25 cellular contexts compared by ENCODE assay signal in the genomic region with DNA sequence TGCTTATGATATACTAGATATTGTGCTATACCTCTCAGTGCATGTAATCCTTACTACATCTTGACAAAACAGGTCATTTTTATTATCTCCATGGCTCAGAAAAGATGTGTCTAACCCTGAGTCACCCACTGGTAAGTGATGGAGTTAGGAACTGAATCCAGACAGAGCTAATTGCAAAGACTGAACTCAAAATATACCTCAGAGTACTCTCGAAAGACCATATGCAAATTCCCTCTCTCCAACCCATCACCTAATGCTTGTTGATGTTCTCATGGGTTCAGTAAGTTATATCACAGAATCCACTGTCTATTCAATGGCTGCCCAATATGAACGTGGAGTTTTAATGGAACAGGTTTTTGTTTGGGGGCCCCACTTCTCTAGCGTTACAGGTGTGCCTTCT.
"Had no signal": no experiment of that assay in that cellular context is flagged by ENCODE, and none has a peak within 500 bp of the region (broad histone marks: within the 10 kb centered on the region; RNA-seq: fewer than 3 reads in every experiment).

No MANE protein-coding gene starts in this region.

- ATAC-seq: stimulated activated effector memory CD8-positive, alpha-beta T cell treated with anti-CD3 and anti-CD28 coated beads, Interleukin-12 subunit alpha, Interleukin-12 subunit beta, amount 100 ng/mL, for 72 hours; stimulated activated memory B cell treated with anti-CD40 and anti-IgM and Interleukin-4, amounts not matched to agents 10 μg/mL and 1 μg/mL and 100 μg/mL, for 72 hours; stimulated activated naive B cell treated with anti-CD40 and anti-IgM and Interleukin-4, amounts not matched to agents 10 μg/mL and 1 μg/mL and 100 μg/mL, for 72 hours; stimulated activated naive CD8-positive, alpha-beta T cell treated with anti-CD3 and anti-CD28 coated beads, Interleukin-15, amount 100 ng/mL, for 72 hours; stimulated activated naive CD8-positive, alpha-beta T cell treated with anti-CD3 and anti-CD28 coated beads, Interleukin-15, Interleukin-2, amounts not matched to agents 100 U/mL and 50 U/mL, for 24 hours; upper lobe of right lung had no signal

- H3K9me3 ChIP-seq: testis, thoracic aorta, thyroid gland, tibial artery, transverse colon, upper lobe of right lung, uterus, vagina had no signal

- DNase-seq: stimulated activated CD4-positive, alpha-beta T cell treated with anti-CD3 and anti-CD28 coated beads, Interleukin-2, amount 100 ng/mL, for 48 hours; stimulated activated CD4-positive, alpha-beta T cell treated with anti-CD3 and anti-CD28 coated beads, Interleukin-4, amount 100 ng/mL, for 1 hour; stimulated activated CD4-positive, alpha-beta T cell treated with anti-CD3 and anti-CD28 coated beads, Interleukin-4, amount 100 ng/mL, for 24 hours; stimulated activated CD4-positive, alpha-beta T cell treated with anti-CD3 and anti-CD28 coated beads, Interleukin-4, amount 100 ng/mL, for 4 hours; stimulated activated CD8-positive, alpha-beta memory T cell treated with anti-CD3 and anti-CD28 coated beads, Interleukin-4, amount 100 ng/mL, for 48 hours; stimulated activated naive B cell treated with anti-CD40 and anti-IgM and Interleukin-4, amounts not matched to agents 10 μg/mL and 1 μg/mL and 100 μg/mL, for 72 hours; stimulated activated naive CD4-positive, alpha-beta T cell; stimulated activated naive CD4-positive, alpha-beta T cell treated with Interleukin-2 at 50 U/mL for 16 hours; stimulated activated naive CD8-positive, alpha-beta T cell treated with anti-CD3 and anti-CD28 coated beads, Interleukin-15, amount 100 ng/mL, for 72 hours; stimulated activated naive CD8-positive, alpha-beta T cell treated with anti-CD3 and anti-CD28 coated beads, Interleukin-15, Interleukin-2, amounts not matched to agents 100 U/mL and 50 U/mL, for 24 hours; stomach; substantia nigra; testis; thyroid gland; tibial artery; transverse colon; trophoblast cell; upper lobe of right lung; uterus had no signal

- H3K27me3 ChIP-seq: stomach, suprapubic skin, testis, thyroid gland, tibial artery, tibial nerve, transverse colon, upper lobe of right lung, uterus, vagina had no signal

- H3K4me1 ChIP-seq: stomach, suprapubic skin, testis, thyroid gland, tibial artery, tibial nerve, transverse colon, upper lobe of right lung, uterus, vagina had no signal

- H3K27ac ChIP-seq: stomach, suprapubic skin, testis, thoracic aorta, thyroid gland, tibial artery, tibial nerve, transverse colon, upper lobe of right lung, uterus, vagina had no signal

- H3K4me3 ChIP-seq: stomach, suprapubic skin, testis, thoracic aorta, thyroid gland, tibial artery, tibial nerve, transverse colon, upper lobe of right lung, uterus, vagina had no signal

- H3K36me3 ChIP-seq: stomach, suprapubic skin, thoracic aorta, thyroid gland, tibial artery, tibial nerve, transverse colon, upper lobe of right lung, uterus, vagina had no signal
